14 cellular contexts compared by ENCODE assay signal in genomic region chr4:90118547-90119211, GRCh38.
DNase-seq lines count a peak whose midpoint lies in the region; ATAC-seq and TF ChIP-seq lines count a peak whose summit lies in the region.
"Had no signal": no experiment of that assay in that cellular context is flagged by ENCODE, and none has a peak within 500 bp of the region (broad histone marks: within the 10 kb centered on the region; RNA-seq: fewer than 3 reads in every experiment).

No MANE protein-coding gene starts in this region.

- no peak for TF ChIP-seq CTCF in coronary artery (IDR thresholded peaks at IDR 0.05)

- DNase-seq in coronary artery (ENCODE audit: low spot score) = no peak
- no peak for DNase-seq in NCI-H1092 treated with DMSO at 0.1 percent for 48 hours (lab: John Stamatoyannopoulos, UW)
- DNase-seq in cortex of kidney (lab: John Stamatoyannopoulos, UW) = no peak
- DNase-seq: activated CD4-positive, alpha-beta T cell treated with anti-CD3 and anti-CD28 coated beads, Interleukin-2, amount 50 U/mL, for 48 hours; foreskin fibroblast; kidney; NCI-H774 had no signal

- no peak overlapping the region for H3K4me3 ChIP-seq in coronary artery

- ATAC-seq in GM18508 (IDR thresholded peaks at IDR 0.05; ENCODE audit: insufficient read depth, unreplicated experiment) = peak; percentile 61
- peak; percentile 62 for ATAC-seq in GM19468 (IDR thresholded peaks at IDR 0.05; ENCODE audit: extremely low read depth, unreplicated experiment)
- peak; percentile 83 for ATAC-seq in HG02884 (IDR thresholded peaks at IDR 0.05; ENCODE audit: unreplicated experiment)
- ATAC-seq in HG03565 (IDR thresholded peaks at IDR 0.05; ENCODE audit: unreplicated experiment) = peak; percentile 53
- ATAC-seq in GM18873 (IDR thresholded peaks at IDR 0.05; ENCODE audit: low FRiP score, unreplicated experiment) = no peak
- ATAC-seq: stimulated activated memory B cell treated with anti-CD40 and anti-IgM and Interleukin-4, amounts not matched to agents 10 μg/mL and 1 μg/mL and 100 μg/mL, for 72 hours had no signal

- no peak overlapping the region for H3K27ac ChIP-seq in coronary artery
- H3K27ac ChIP-seq: HL-60 had no signal
